In the genomic region with DNA sequence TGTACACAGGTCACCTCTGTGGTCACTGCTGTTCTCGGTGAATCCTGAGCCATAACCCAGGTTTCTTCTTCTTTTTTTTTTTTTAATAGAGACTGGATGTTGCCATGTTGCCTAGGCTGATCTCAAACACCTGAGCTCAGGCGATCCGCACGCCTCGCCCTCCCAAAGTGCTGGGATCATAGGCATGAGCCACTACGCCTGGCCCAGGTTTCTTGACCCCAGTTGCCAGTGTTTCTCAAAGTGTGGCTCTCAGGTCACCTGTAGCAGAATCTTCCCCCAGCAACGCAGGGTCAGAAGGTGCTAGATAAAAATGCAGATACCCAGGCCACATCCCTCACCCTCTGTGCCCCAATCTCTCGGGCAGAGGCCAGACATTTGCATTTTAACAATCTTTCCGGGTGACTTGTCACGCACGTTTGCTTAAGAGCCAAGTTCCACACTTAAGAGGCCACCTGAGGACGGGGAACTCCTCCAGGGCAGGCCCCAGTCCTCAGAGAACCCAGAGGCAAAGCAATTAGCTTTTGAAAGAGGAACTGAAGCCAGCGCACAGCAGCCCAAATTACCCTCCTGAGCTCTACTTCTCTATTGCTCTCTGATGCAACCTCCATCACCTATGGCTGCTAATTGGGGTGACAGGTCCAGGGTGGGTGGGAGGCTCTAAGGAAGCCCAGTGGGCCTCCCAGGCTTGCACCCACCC, we compare ENCODE assay signal across 9 cellular contexts.
DNase-seq lines count a peak whose midpoint lies in the region; ATAC-seq and TF ChIP-seq lines count a peak whose summit lies in the region.
"Had no signal": no experiment of that assay in that cellular context is flagged by ENCODE, and none has a peak within 500 bp of the region (broad histone marks: within the 10 kb centered on the region; RNA-seq: fewer than 3 reads in every experiment).

No MANE protein-coding gene starts in this region.

- peak overlapping the region; percentile 22 to 87 (median 54) for H3K4me3 Mint-ChIP-seq in IgD-negative memory B cell
- no peak overlapping the region for H3K4me3 Mint-ChIP-seq in natural killer cell
- H3K4me3 Mint-ChIP-seq: brain had no signal

- intact Hi-C loops in natural killer cell (cut with micrococcal nuclease), result no loop called here

- peak overlapping the region; percentile 52 to 93 (median 88) for H3K27ac Mint-ChIP-seq in IgD-negative memory B cell
- peak overlapping the region; percentile 57 to 76 for H3K27ac Mint-ChIP-seq in natural killer cell

- H3K4me1 Mint-ChIP-seq in IgD-negative memory B cell (peaks cover 31 to 35% (median 33%) of the 10 kb centered on the region in 3 donors), natural killer cell (peaks cover 39 to 48% of the 10 kb centered on the region in 2 donors)

- no peak for TF ChIP-seq CTCF in natural killer cell (IDR thresholded peaks at IDR 0.05)

- H3K9me3 Mint-ChIP-seq in IgD-negative memory B cell, result peaks cover 0 to 2% (median 0%) of the 10 kb centered on the region in 3 donors
- H3K9me3 Mint-ChIP-seq in natural killer cell, result no peaks in the 10 kb centered on the region

- H3K36me3 Mint-ChIP-seq in IgD-negative memory B cell (peaks cover 7% of the 10 kb centered on the region), natural killer cell (peaks cover 7% of the 10 kb centered on the region)
- H3K36me3 Mint-ChIP-seq: brain had no signal

- H3K27me3 Mint-ChIP-seq in IgD-negative memory B cell (no peaks in the 10 kb centered on the region), natural killer cell (ENCODE audit: low read depth in 2 of 2) (no peaks in the 10 kb centered on the region)
- H3K27me3 Mint-ChIP-seq: brain had no signal

- ATAC-seq in HG02610 (IDR thresholded peaks at IDR 0.05; ENCODE audit: unreplicated experiment) (peak; percentile 94), natural killer cell (peak in 1 of 3 donors; percentile 18)

- DNase-seq in DMS79 treated with DMSO at 0.1 percent for 48 hours (lab: John Stamatoyannopoulos, UW), result peak; percentile 19
- DNase-seq in DMS79 (lab: John Stamatoyannopoulos, UW), result no peak
- no peak for DNase-seq in natural killer cell
- DNase-seq in NCI-H128 (lab: John Stamatoyannopoulos, UW; ENCODE audit: unreplicated experiment), result no peak
- no peak for DNase-seq in NCI-H748 (lab: John Stamatoyannopoulos, UW; ENCODE audit: unreplicated experiment)
- no peak for DNase-seq in NCI-H1105 treated with DMSO at 0.1 percent for 48 hours (lab: John Stamatoyannopoulos, UW)
